ENCODE assay signal across 29 cellular contexts in the genomic region with DNA sequence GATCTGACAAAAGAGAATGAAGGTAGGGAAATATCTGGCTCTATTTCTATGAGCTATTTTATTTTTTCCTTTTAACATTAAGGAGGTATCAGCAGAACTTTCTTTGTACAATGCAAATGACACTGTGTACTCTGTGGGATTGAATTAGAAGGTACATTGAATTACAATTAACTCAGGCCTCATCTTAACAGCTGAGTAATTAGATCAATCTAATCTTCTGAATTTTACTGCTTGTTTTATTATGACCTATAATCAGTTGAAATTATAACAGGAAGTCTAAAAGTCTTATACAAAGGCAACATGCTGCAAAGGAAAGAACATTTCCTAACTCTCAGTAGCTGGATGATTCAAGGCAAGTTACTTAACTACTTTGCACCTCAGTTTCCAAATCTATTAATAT.
"Had no signal": no experiment of that assay in that cellular context is flagged by ENCODE, and none has a peak within 500 bp of the region (broad histone marks: within the 10 kb centered on the region; RNA-seq: fewer than 3 reads in every experiment).

No MANE protein-coding gene starts in this region.

- H3K27ac ChIP-seq: ascending aorta, cardiac muscle cell, coronary artery, esophagus muscularis mucosa, right lobe of liver, suprapubic skin, tibial artery, upper lobe of right lung, WERI-Rb-1 had no signal

- H3K4me1 ChIP-seq: ascending aorta, right lobe of liver, suprapubic skin, tibial artery, upper lobe of right lung had no signal

- H3K9me3 ChIP-seq: ascending aorta, esophagus muscularis mucosa, heart right ventricle, right lobe of liver, suprapubic skin, tibial artery, upper lobe of right lung had no signal

- ATAC-seq: activated CD4-positive, CD25-positive, alpha-beta regulatory T cell treated with anti-CD3 and anti-CD28 coated beads, Interleukin-2, amount 50 U/mL, for 24 hours; left lobe of liver; natural killer cell treated with Interleukin-12 subunit alpha and Interleukin-12 subunit beta and Interleukin-15 and Interleukin-18, amount 100 ng/mL, for 72 hours; right lobe of liver; upper lobe of right lung had no signal

- H3K27me3 ChIP-seq: ascending aorta, cardiac muscle cell, esophagus muscularis mucosa, heart right ventricle, right lobe of liver, suprapubic skin, tibial artery, upper lobe of right lung had no signal

- H3K36me3 ChIP-seq: ascending aorta, cardiac muscle cell, esophagus muscularis mucosa, heart right ventricle, right lobe of liver, suprapubic skin, tibial artery, upper lobe of right lung had no signal

- DNase-seq: activated CD4-positive, alpha-beta memory T cell treated with anti-CD3 and anti-CD28 coated beads for 36 hours; activated CD4-positive, alpha-beta T cell treated with anti-CD3 and anti-CD28 coated beads for 48 hours; activated CD8-positive, alpha-beta memory T cell treated with anti-CD3 and anti-CD28 coated beads, Interleukin-2, amount 50 U/mL, for 4 hours; activated effector memory CD4-positive, alpha-beta T cell treated with anti-CD3 and anti-CD28 coated beads, Interleukin-2, amount 50 U/mL, for 16 hours; activated naive CD4-positive, alpha-beta T cell treated with anti-CD3 and anti-CD28 coated beads for 36 hours; activated naive CD8-positive, alpha-beta T cell treated with anti-CD3 and anti-CD28 coated beads for 36 hours; activated T-cell treated with anti-CD3 and anti-CD28 coated beads, Interleukin-2, amount 50 U/mL, for 1 hour; cerebellar nuclear complex; endodermal cell; foreskin melanocyte; heart right ventricle; mesendoderm; right lobe of liver; stimulated activated CD4-positive, alpha-beta T cell treated with anti-CD3 and anti-CD28 coated beads, Interleukin-1b, Interleukin-23, amount 100 ng/mL, for 48 hours; stimulated activated naive CD4-positive, alpha-beta T cell; T-helper 9 cell; tibial artery; upper lobe of right lung; WERI-Rb-1 had no signal

- H3K4me3 ChIP-seq: ascending aorta, cardiac muscle cell, coronary artery, esophagus muscularis mucosa, heart right ventricle, lung, right lobe of liver, suprapubic skin, tibial artery, upper lobe of right lung had no signal

- FAIRE-seq: TTC549 had no signal
